3 cellular contexts compared by ENCODE assay signal in genomic region chr3:10583798-10584708, GRCh38.
TF ChIP-seq lines count a peak whose summit lies in the region.

No MANE protein-coding gene starts in this region.

TF ChIP-seq in GM23338, 12 proteins besides CTCF, POLR2A, EP300 and RAD21:
- TF ChIP-seq EZH2 (IDR thresholded peaks at IDR 0.05; ENCODE audit: low read depth, unreplicated experiment), result no peak
- TF ChIP-seq POLR2AphosphoS5 (IDR thresholded peaks at IDR 0.05; ENCODE audit: low read depth), result no peak
- TF ChIP-seq ETS1 (IDR thresholded peaks at IDR 0.05), result no peak
- no peak for TF ChIP-seq ZNF114 (CRISPR knock-in tag; IDR thresholded peaks at IDR 0.05)

TF ChIP-seq in IMR-90, 13 proteins besides CTCF, POLR2A, EP300 and RAD21:
- no peak for TF ChIP-seq MAZ (IDR thresholded peaks at IDR 0.05; ENCODE audit: borderline replicate concordance, low read depth, low read length)
- TF ChIP-seq SMC3 (IDR thresholded peaks at IDR 0.05; ENCODE audit: low read depth, low read length), result no peak
- no peak for TF ChIP-seq RFX5 (IDR thresholded peaks at IDR 0.05; ENCODE audit: low read depth, low read length)
- no peak for TF ChIP-seq USF2 (IDR thresholded peaks at IDR 0.05; ENCODE audit: low read depth, low read length)
- TF ChIP-seq FOS (IDR thresholded peaks at IDR 0.05; ENCODE audit: low read depth, low read length), result no peak
- no peak for TF ChIP-seq ELK1 (IDR thresholded peaks at IDR 0.05; ENCODE audit: borderline replicate concordance, low read depth, low read length)
- no peak for TF ChIP-seq MAFK (IDR thresholded peaks at IDR 0.05; ENCODE audit: low read depth, low read length)
- no peak for TF ChIP-seq BHLHE40 (IDR thresholded peaks at IDR 0.05; ENCODE audit: low read depth, low read length)
- TF ChIP-seq CHD1 (IDR thresholded peaks at IDR 0.05; ENCODE audit: low read depth, low read length), result no peak
TF ChIP-seq in IMR-90: peak in this region for 0.

TF ChIP-seq in H1, 55 proteins besides CTCF, POLR2A, EP300 and RAD21:
- TF ChIP-seq NANOG (IDR thresholded peaks at IDR 0.05; ENCODE audit: insufficient read depth, low read depth, low read length, poor library complexity, severe bottlenecking), result no peak
- no peak for TF ChIP-seq POLR2AphosphoS5 (IDR thresholded peaks at IDR 0.05; ENCODE audit: low read depth, low read length)
- no peak for TF ChIP-seq KDM1A (IDR thresholded peaks at IDR 0.05; ENCODE audit: borderline replicate concordance, low read length)
- TF ChIP-seq CBX8 (IDR thresholded peaks at IDR 0.05; ENCODE audit: borderline replicate concordance, low read depth, low read length), result no peak
- TF ChIP-seq YY1 (IDR thresholded peaks at IDR 0.05; ENCODE audit: low read depth, low read length), result no peak
- TF ChIP-seq BACH1 (IDR thresholded peaks at IDR 0.05; ENCODE audit: low read length), result no peak
- no peak for TF ChIP-seq MAX (IDR thresholded peaks at IDR 0.05)
- TF ChIP-seq PHF8 (conservative IDR thresholded peaks at IDR 0.05; ENCODE audit: low read depth, low read length), result no peak
- no peak for TF ChIP-seq ASH2L (IDR thresholded peaks at IDR 0.05; ENCODE audit: low read length)
- TF ChIP-seq CHD7 (IDR thresholded peaks at IDR 0.05; ENCODE audit: insufficient replicate concordance, low read length), result no peak
- no peak for TF ChIP-seq MAFK (IDR thresholded peaks at IDR 0.05; ENCODE audit: low read depth, low read length)
- no peak for TF ChIP-seq POU5F1 (IDR thresholded peaks at IDR 0.05; ENCODE audit: low read depth, low read length)
- no peak for TF ChIP-seq TAF1 (IDR thresholded peaks at IDR 0.05; ENCODE audit: low read depth, low read length)
- no peak for TF ChIP-seq SP4 (IDR thresholded peaks at IDR 0.05; ENCODE audit: low read length)
- TF ChIP-seq USF2 (IDR thresholded peaks at IDR 0.05; ENCODE audit: low read length), result no peak
- TF ChIP-seq RBBP5 (IDR thresholded peaks at IDR 0.05; ENCODE audit: borderline replicate concordance, low read depth, low read length), result no peak
- TF ChIP-seq GTF2F1 (IDR thresholded peaks at IDR 0.05; ENCODE audit: borderline replicate concordance, low read depth, low read length), result no peak
- no peak for TF ChIP-seq CTBP2 (IDR thresholded peaks at IDR 0.05; ENCODE audit: borderline replicate concordance, insufficient read depth, insufficient read length, low read length)
